In genomic region chr18:51110073-51110797, GRCh38 we compare ENCODE assay signal across 1 cellular context.
A peak's percentile ranks its signal among the peaks of the same experiment; 100 is the strongest.
TF ChIP-seq lines count a peak whose summit lies in the region.

No MANE protein-coding gene starts in this region.

TF ChIP-seq in HepG2, 621 proteins besides CTCF, POLR2A, EP300 and RAD21 (continued from another document and continues in another):
- TF ChIP-seq ZBTB40 (IDR thresholded peaks at IDR 0.05) (no peak), ZBTB40 (CRISPR knock-in tag; IDR thresholded peaks at IDR 0.05) (no peak), KLF12 (CRISPR knock-in tag; IDR thresholded peaks at IDR 0.05; ENCODE audit: borderline replicate concordance) (no peak), SATB2 (CRISPR knock-in tag; IDR thresholded peaks at IDR 0.05) (no peak), ZNF10 (CRISPR knock-in tag; IDR thresholded peaks at IDR 0.05; ENCODE audit: borderline replicate concordance, low read depth) (no peak), FOXA3 (CRISPR knock-in tag; IDR thresholded peaks at IDR 0.05) (no peak), GFI1 (CRISPR knock-in tag; IDR thresholded peaks at IDR 0.05; ENCODE audit: borderline replicate concordance) (no peak), ZNF512B (CRISPR knock-in tag; IDR thresholded peaks at IDR 0.05; ENCODE audit: borderline replicate concordance) (no peak), CHD2 (IDR thresholded peaks at IDR 0.05; ENCODE audit: low read depth, low read length) (no peak), ZFP91 (CRISPR knock-in tag; IDR thresholded peaks at IDR 0.05; ENCODE audit: borderline replicate concordance) (0 out of 2 replicates have a peak, but pooled peaks have one; percentile 60), FOXA1 (IDR thresholded peaks at IDR 0.05) (no peak), FOXA1 (CRISPR knock-in tag; IDR thresholded peaks at IDR 0.05) (no peak), SNAPC5 (CRISPR knock-in tag; IDR thresholded peaks at IDR 0.05; ENCODE audit: borderline replicate concordance) (no peak), MTF2 (CRISPR knock-in tag; IDR thresholded peaks at IDR 0.05; ENCODE audit: borderline replicate concordance) (no peak), KIAA2018 (CRISPR knock-in tag; IDR thresholded peaks at IDR 0.05; ENCODE audit: borderline replicate concordance) (no peak), STAG1 (CRISPR knock-in tag; IDR thresholded peaks at IDR 0.05) (peak; percentile 99), SYNCRIP (IDR thresholded peaks at IDR 0.05; ENCODE audit: insufficient read depth, low read depth, low read length) (no peak), JARID2 (CRISPR knock-in tag; IDR thresholded peaks at IDR 0.05; ENCODE audit: insufficient replicate concordance) (peak; percentile 70), ZNF747 (CRISPR knock-in tag; IDR thresholded peaks at IDR 0.05; ENCODE audit: borderline replicate concordance) (no peak), ZKSCAN1 (IDR thresholded peaks at IDR 0.05; ENCODE audit: low read length) (no peak), ZNF292 (CRISPR knock-in tag; IDR thresholded peaks at IDR 0.05; ENCODE audit: borderline replicate concordance, low read depth) (no peak), GTF3A (CRISPR knock-in tag; conservative IDR thresholded peaks at IDR 0.05) (no peak), ZNF687 (CRISPR knock-in tag; IDR thresholded peaks at IDR 0.05) (peak; percentile 59), ATF3 (CRISPR knock-in tag; IDR thresholded peaks at IDR 0.05) (no peak), CENPT (CRISPR knock-in tag; IDR thresholded peaks at IDR 0.05; ENCODE audit: low read depth) (0 out of 2 replicates have a peak, but pooled peaks have one; percentile 50), ZNF550 (CRISPR knock-in tag; IDR thresholded peaks at IDR 0.05; ENCODE audit: borderline replicate concordance) (no peak), TEAD2 (CRISPR knock-in tag; IDR thresholded peaks at IDR 0.05) (no peak), CCAR2 (optimal IDR thresholded peaks at IDR 0.05; ENCODE audit: low read depth, low read length) (no peak), ZSCAN9 (CRISPR knock-in tag; IDR thresholded peaks at IDR 0.05; ENCODE audit: borderline replicate concordance) (no peak; the same call in 1 of the 2 replicates)
